In genomic region chr2:239625106-239625845, GRCh38 we compare ENCODE assay signal across 1 cellular context.
TF ChIP-seq lines count a peak whose summit lies in the region.

No MANE protein-coding gene starts in this region.

TF ChIP-seq in GM23338, 12 proteins besides CTCF, POLR2A, EP300 and RAD21 (continued from another document):
- TF ChIP-seq ZNF462 (CRISPR knock-in tag; IDR thresholded peaks at IDR 0.05) = no peak
